Comparison of ENCODE assay signal across 8 cellular contexts in the genomic region with DNA sequence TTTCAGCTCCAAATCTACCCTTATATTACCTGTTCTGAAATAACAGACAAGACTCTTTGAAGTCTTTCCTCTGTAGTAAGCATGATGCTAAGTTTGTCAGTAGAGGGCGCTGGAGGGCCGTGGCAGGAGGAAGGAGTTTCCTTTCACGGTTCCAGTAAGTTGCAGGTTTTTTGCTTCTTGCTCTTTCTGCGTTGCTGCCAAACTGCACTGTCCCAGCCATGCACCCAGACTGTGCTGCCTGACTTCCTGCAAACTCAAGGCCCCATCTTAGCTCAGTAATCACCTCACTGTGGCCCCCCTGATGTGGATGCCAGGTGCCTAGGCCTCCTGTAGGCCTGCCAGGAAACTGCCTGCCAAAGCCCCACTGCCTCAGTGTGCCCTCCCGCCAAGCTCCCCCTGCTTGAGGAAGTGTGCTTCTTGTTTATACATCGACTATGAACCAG.
DNase-seq lines count a peak whose midpoint lies in the region; FAIRE-seq and TF ChIP-seq lines count a peak whose summit lies in the region.

No MANE protein-coding gene starts in this region.

- peak overlapping the region; percentile 31 for H3K27ac Mint-ChIP-seq in activated naive CD4-positive, alpha-beta T cell treated with anti-CD3 and anti-CD28 coated beads, Interleukin-2, amount 10 ng/mL, durations not matched to agents 7 days and 5 days
- H3K27ac Mint-ChIP-seq in MCF 10A (ENCODE audit: low read depth, unreplicated experiment): no peak overlapping the region

- peak overlapping the region; percentile 60 for H2AFZ ChIP-seq in keratinocyte (ENCODE audit: control insufficient read depth, low read length)

- no peaks in the 10 kb centered on the region for H3K36me3 ChIP-seq in keratinocyte (ENCODE audit: control insufficient read depth in 2 of 2, extremely low read depth in 1 of 2, insufficient read depth in 2 of 2, low read length in 2 of 2)

- H3K4me2 ChIP-seq in keratinocyte (ENCODE audit: control insufficient read depth, extremely low read depth, insufficient read depth, low read depth, low read length): peak overlapping the region; percentile 24

- BruUV-seq in MCF 10A (replicated peaks; lab: Mats Ljungman, UMichigan): no TSS peak

- DNase-seq in activated naive CD4-positive, alpha-beta T cell treated with anti-CD3 and anti-CD28 coated beads, Interleukin-2, amount 10 ng/mL, durations not matched to agents 7 days and 5 days: peak; percentile 76
- DNase-seq in activated naive CD4-positive, alpha-beta T cell treated with Interleukin-2 at 50 U/mL for 16 hours: no peak
- DNase-seq in HFF-Myc (ENCODE audit: extremely low read depth, low read depth) (peak; percentile 73), M059J (ENCODE audit: low read depth) (peak; percentile 78), RCC 7860 (ENCODE audit: low spot score) (peak; percentile 42), MCF 10A (ENCODE audit: unreplicated experiment) (peak; percentile 87), keratinocyte (ENCODE audit: low read depth, low spot score) (peak; percentile 44)
- peak; percentile 56 for DNase-seq in stimulated activated CD4-positive, alpha-beta T cell treated with anti-CD3 and anti-CD28 coated beads, Interleukin-2, amount 100 ng/mL, for 48 hours

- TF ChIP-seq CTCF in HFF-Myc (IDR thresholded peaks at IDR 0.05; ENCODE audit: low read depth, low read length, missing control alignments): peak; percentile 93
- peak; percentile 90 for TF ChIP-seq CTCF in MCF 10A (IDR thresholded peaks at IDR 0.05; ENCODE audit: unreplicated experiment)
- TF ChIP-seq CTCF in keratinocyte (optimal IDR thresholded peaks at IDR 0.05 in 1 of 3, IDR thresholded peaks at IDR 0.05 in 1 of 3, conservative IDR thresholded peaks at IDR 0.05 in 1 of 3; ENCODE audit: extremely low read depth in 1 of 3, insufficient read depth in 2 of 3, low read length in 3 of 3): peak; percentile 82 to 89 (median 88)

- dilution Hi-C loops in keratinocyte (cut with MboI; ENCODE audit: extremely low pct_ligation_motif_present, low sequenced_read_pairs): no loop called here

- H3K4me1 ChIP-seq in keratinocyte (ENCODE audit: control insufficient read depth, extremely low read depth, insufficient read depth, low read length): peaks cover 2% of the 10 kb centered on the region

- H3K36me3 Mint-ChIP-seq in activated naive CD4-positive, alpha-beta T cell treated with anti-CD3 and anti-CD28 coated beads, Interleukin-2, amount 10 ng/mL, durations not matched to agents 7 days and 5 days: no peaks in the 10 kb centered on the region
- no peaks in the 10 kb centered on the region for H3K36me3 Mint-ChIP-seq in MCF 10A (ENCODE audit: insufficient read depth, unreplicated experiment)

- H3K27ac ChIP-seq in keratinocyte (ENCODE audit: control insufficient read depth, insufficient read depth, low read length): no peak overlapping the region

- POLR2A ChIA-PET in MCF 10A (lab: Yijun Ruan, JAX): interaction anchor here (1.0 to 1.1 kb wide), 2 partner anchors 34 to 58 kb away, joined by 3 read pairs; no protein-coding TSS in a partner anchor

- no peaks in the 10 kb centered on the region for H3K9me1 ChIP-seq in keratinocyte (ENCODE audit: control insufficient read depth, extremely low read depth, insufficient read depth, low read length)

- no peaks in the 10 kb centered on the region for H3K27me3 Mint-ChIP-seq in activated naive CD4-positive, alpha-beta T cell treated with anti-CD3 and anti-CD28 coated beads, Interleukin-2, amount 10 ng/mL, durations not matched to agents 7 days and 5 days
- H3K27me3 Mint-ChIP-seq in MCF 10A (ENCODE audit: insufficient read depth, unreplicated experiment): no peaks in the 10 kb centered on the region

- H3K9me3 ChIP-seq in keratinocyte (ENCODE audit: control insufficient read depth, low read depth, low read length): no peaks in the 10 kb centered on the region

- H3K4me3 Mint-ChIP-seq in activated naive CD4-positive, alpha-beta T cell treated with anti-CD3 and anti-CD28 coated beads, Interleukin-2, amount 10 ng/mL, durations not matched to agents 7 days and 5 days: no peak overlapping the region
- no peak overlapping the region for H3K4me3 Mint-ChIP-seq in MCF 10A (ENCODE audit: unreplicated experiment)

- no peaks in the 10 kb centered on the region for H3K9me3 Mint-ChIP-seq in activated naive CD4-positive, alpha-beta T cell treated with anti-CD3 and anti-CD28 coated beads, Interleukin-2, amount 10 ng/mL, durations not matched to agents 7 days and 5 days
- H3K9me3 Mint-ChIP-seq in MCF 10A (ENCODE audit: unreplicated experiment): no peaks in the 10 kb centered on the region

- H3K4me1 Mint-ChIP-seq in activated naive CD4-positive, alpha-beta T cell treated with anti-CD3 and anti-CD28 coated beads, Interleukin-2, amount 10 ng/mL, durations not matched to agents 7 days and 5 days: no peaks in the 10 kb centered on the region
- H3K4me1 Mint-ChIP-seq in MCF 10A (ENCODE audit: insufficient read depth, unreplicated experiment): no peaks in the 10 kb centered on the region

- no peaks in the 10 kb centered on the region for H3K79me2 ChIP-seq in keratinocyte (ENCODE audit: control insufficient read depth, insufficient read depth, low read length)

- no peak overlapping the region for H3K4me3 ChIP-seq in HFF-Myc (replicated peaks; ENCODE audit: low read depth, low read length)
- H3K4me3 ChIP-seq in keratinocyte (ENCODE audit: control insufficient read depth in 2 of 3, extremely low read depth in 1 of 3, insufficient read depth in 2 of 3, low read depth in 1 of 3, low read length in 3 of 3): no peak overlapping the region

- H3K9ac ChIP-seq in keratinocyte (ENCODE audit: control insufficient read depth, extremely low read depth, insufficient read depth, low read length): no peak overlapping the region

- H3K27me3 ChIP-seq in keratinocyte (ENCODE audit: control insufficient read depth, extremely low read depth, insufficient read depth, low read length): no peaks in the 10 kb centered on the region

- FAIRE-seq in RCC 7860 (lab: Jason Lieb, UNC) (no peak), keratinocyte (lab: Jason Lieb, UNC) (peak; percentile 58)

- intact Hi-C loops in MCF 10A (cut with micrococcal nuclease): loop anchor here (1.0 kb wide), 3 partner anchors 36 to 768 kb away; no protein-coding TSS in a partner anchor

- CTCF ChIA-PET in activated naive CD4-positive, alpha-beta T cell treated with anti-CD3 and anti-CD28 coated beads, Interleukin-2, amount 10 ng/mL, durations not matched to agents 7 days and 5 days (lab: Charles Lee): interaction anchor here (0.6 to 7.5 kb wide), 5 partner anchors 30 to 1114 kb away, joined by 3 to 37 read pairs (median 3); no protein-coding TSS in a partner anchor
- CTCF ChIA-PET in MCF 10A (lab: Yijun Ruan, JAX): interaction anchor here (0.6 to 7.8 kb wide), 43 partner anchors 10 to 1131 kb away, joined by 3 to 81 read pairs (median 4); no protein-coding TSS in a partner anchor

- H4K20me1 ChIP-seq in keratinocyte (ENCODE audit: control insufficient read depth, extremely low read depth, insufficient read depth, low read length): no peaks in the 10 kb centered on the region
